In the genomic region with DNA sequence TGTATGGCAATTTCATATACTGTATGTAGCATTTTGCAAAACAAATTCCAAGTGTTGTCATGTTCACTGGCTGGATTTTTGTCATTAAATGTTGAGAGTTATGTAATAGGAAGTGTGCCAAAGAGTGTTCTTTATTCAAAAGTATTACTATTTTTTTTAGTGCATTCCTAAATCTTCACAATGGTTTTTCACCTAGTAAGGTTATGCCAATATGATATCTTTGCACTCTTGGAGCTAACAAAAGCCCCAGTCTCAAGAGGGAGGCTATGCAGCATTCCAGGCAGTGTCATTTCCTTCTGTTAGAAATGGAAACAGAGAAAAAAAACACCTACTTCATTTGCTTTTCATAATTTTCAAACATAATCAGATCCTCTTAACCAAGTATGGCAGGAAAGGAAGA, we compare ENCODE assay signal across 2 cellular contexts.
TF ChIP-seq lines count a peak whose summit lies in the region.

No MANE protein-coding gene starts in this region.

TF ChIP-seq in SK-N-SH, 30 proteins besides CTCF, POLR2A, EP300 and RAD21 (continued from another document):
- TF ChIP-seq NRF1 (IDR thresholded peaks at IDR 0.05; ENCODE audit: low read depth, low read length), result no peak
- no peak for TF ChIP-seq FOXJ3 (CRISPR knock-in tag; IDR thresholded peaks at IDR 0.05)
- no peak for TF ChIP-seq RXRA (IDR thresholded peaks at IDR 0.05; ENCODE audit: borderline replicate concordance, low read depth)
- no peak for TF ChIP-seq FOSL2 (IDR thresholded peaks at IDR 0.05; ENCODE audit: borderline replicate concordance, low read depth)
- TF ChIP-seq RFX5 (IDR thresholded peaks at IDR 0.05; ENCODE audit: low read length), result no peak
- no peak for TF ChIP-seq ELF1 (IDR thresholded peaks at IDR 0.05)

TF ChIP-seq in SK-N-SH treated with all-trans-retinoic acid at 6 μM for 48 hours, 23 proteins besides CTCF, POLR2A, EP300 and RAD21 (continued from another document):
- TF ChIP-seq ESRRG (CRISPR knock-in tag; IDR thresholded peaks at IDR 0.05) (no peak), ZNF70 (CRISPR knock-in tag; IDR thresholded peaks at IDR 0.05) (no peak), SNAI2 (CRISPR knock-in tag; IDR thresholded peaks at IDR 0.05) (no peak), TOX (CRISPR knock-in tag; IDR thresholded peaks at IDR 0.05; ENCODE audit: borderline replicate concordance) (no peak), ZFP30 (CRISPR knock-in tag; IDR thresholded peaks at IDR 0.05) (no peak), ISL1 (CRISPR knock-in tag; IDR thresholded peaks at IDR 0.05) (no peak), GLIS3 (CRISPR knock-in tag; IDR thresholded peaks at IDR 0.05) (no peak), TSHZ2 (CRISPR knock-in tag; IDR thresholded peaks at IDR 0.05) (no peak), ZC3H10 (CRISPR knock-in tag; IDR thresholded peaks at IDR 0.05) (no peak), BACH2 (CRISPR knock-in tag; IDR thresholded peaks at IDR 0.05; ENCODE audit: borderline replicate concordance) (no peak)
- TF ChIP-seq, protein P1, sequence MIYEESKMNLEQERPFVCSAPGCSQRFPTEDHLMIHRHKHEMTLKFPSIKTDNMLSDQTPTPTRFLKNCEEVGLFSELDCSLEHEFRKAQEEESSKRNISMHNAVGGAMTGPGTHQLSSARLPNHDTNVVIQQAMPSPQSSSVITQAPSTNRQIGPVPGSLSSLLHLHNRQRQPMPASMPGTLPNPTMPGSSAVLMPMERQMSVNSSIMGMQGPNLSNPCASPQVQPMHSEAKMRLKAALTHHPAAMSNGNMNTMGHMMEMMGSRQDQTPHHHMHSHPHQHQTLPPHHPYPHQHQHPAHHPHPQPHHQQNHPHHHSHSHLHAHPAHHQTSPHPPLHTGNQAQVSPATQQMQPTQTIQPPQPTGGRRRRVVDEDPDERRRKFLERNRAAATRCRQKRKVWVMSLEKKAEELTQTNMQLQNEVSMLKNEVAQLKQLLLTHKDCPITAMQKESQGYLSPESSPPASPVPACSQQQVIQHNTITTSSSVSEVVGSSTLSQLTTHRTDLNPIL (CRISPR knock-in tag; IDR thresholded peaks at IDR 0.05; ENCODE audit: low read depth), result no peak
